In genomic region chr7:105304040-105304895, GRCh38 we compare ENCODE assay signal across 1 cellular context.
A peak's percentile ranks its signal among the peaks of the same experiment; 100 is the strongest.
TF ChIP-seq lines count a peak whose summit lies in the region.

No MANE protein-coding gene starts in this region.

TF ChIP-seq in HepG2, 621 proteins besides CTCF, POLR2A, EP300 and RAD21 (continued from another document and continues in another):
- TF ChIP-seq ZNF644 (CRISPR knock-in tag; IDR thresholded peaks at IDR 0.05; ENCODE audit: low read depth) (peak; percentile 94), FOXP1 (IDR thresholded peaks at IDR 0.05) (no peak), FOXP1 (CRISPR knock-in tag; IDR thresholded peaks at IDR 0.05) (peak; percentile 53; the same call in 1 of the 2 replicates), ZSCAN25 (CRISPR knock-in tag; IDR thresholded peaks at IDR 0.05) (no peak), FOXK2 (IDR thresholded peaks at IDR 0.05) (no peak), SSRP1 (CRISPR knock-in tag; IDR thresholded peaks at IDR 0.05) (no peak), PHF5A (CRISPR knock-in tag; IDR thresholded peaks at IDR 0.05; ENCODE audit: low read depth, unreplicated experiment) (no peak), ZNF629 (CRISPR knock-in tag; conservative IDR thresholded peaks at IDR 0.05) (no peak), ZNF652 (CRISPR knock-in tag; IDR thresholded peaks at IDR 0.05; ENCODE audit: borderline replicate concordance, low read depth) (peak; percentile 97), ZNF749 (CRISPR knock-in tag; IDR thresholded peaks at IDR 0.05; ENCODE audit: borderline replicate concordance) (0 out of 2 replicates have a peak, but pooled peaks have one; percentile 44), MEIS2 (CRISPR knock-in tag; IDR thresholded peaks at IDR 0.05) (no peak), ARID2 (CRISPR knock-in tag; IDR thresholded peaks at IDR 0.05; ENCODE audit: borderline replicate concordance) (no peak), KAT8 (CRISPR knock-in tag; IDR thresholded peaks at IDR 0.05) (no peak; the same call in 1 of the 2 replicates), ZNF691 (CRISPR knock-in tag; IDR thresholded peaks at IDR 0.05; ENCODE audit: borderline replicate concordance, low read depth) (no peak), ZNF614 (CRISPR knock-in tag; IDR thresholded peaks at IDR 0.05; ENCODE audit: borderline replicate concordance) (peak; percentile 78), ZNF180 (CRISPR knock-in tag; IDR thresholded peaks at IDR 0.05; ENCODE audit: borderline replicate concordance, low read depth) (no peak), ZNF124 (CRISPR knock-in tag; IDR thresholded peaks at IDR 0.05) (no peak), ZBTB20 (CRISPR knock-in tag; IDR thresholded peaks at IDR 0.05; ENCODE audit: borderline replicate concordance, low read depth) (no peak), KDM3A (CRISPR knock-in tag; IDR thresholded peaks at IDR 0.05; ENCODE audit: low read depth) (no peak), ZNF281 (CRISPR knock-in tag; IDR thresholded peaks at IDR 0.05; ENCODE audit: borderline replicate concordance) (no peak), NCOA2 (CRISPR knock-in tag; IDR thresholded peaks at IDR 0.05) (0 out of 2 replicates have a peak, but pooled peaks have one; percentile 17), NBN (conservative IDR thresholded peaks at IDR 0.05) (no peak), PAXIP1 (CRISPR knock-in tag; conservative IDR thresholded peaks at IDR 0.05) (0 out of 2 replicates have a peak, but pooled peaks have one; percentile 28), MXI1 (IDR thresholded peaks at IDR 0.05; ENCODE audit: borderline replicate concordance, low read depth, low read length) (no peak), CREM (IDR thresholded peaks at IDR 0.05) (peak; percentile 23; the same call in 1 of the 2 replicates), CREM (CRISPR knock-in tag; IDR thresholded peaks at IDR 0.05) (no peak), NFATC3 (CRISPR knock-in tag; IDR thresholded peaks at IDR 0.05) (no peak), JUNB (CRISPR knock-in tag; IDR thresholded peaks at IDR 0.05; ENCODE audit: borderline replicate concordance) (no peak), DPF2 (CRISPR knock-in tag; IDR thresholded peaks at IDR 0.05; ENCODE audit: borderline replicate concordance, low read depth) (peak; percentile 43; the same call in 1 of the 2 replicates), TBX2 (CRISPR knock-in tag; IDR thresholded peaks at IDR 0.05; ENCODE audit: borderline replicate concordance) (peak; percentile 20; the same call in 1 of the 2 replicates), ZNF512 (CRISPR knock-in tag; IDR thresholded peaks at IDR 0.05) (no peak), EEA1 (CRISPR knock-in tag; IDR thresholded peaks at IDR 0.05; ENCODE audit: borderline replicate concordance) (no peak), ZNF879 (CRISPR knock-in tag; IDR thresholded peaks at IDR 0.05) (no peak), ZNF646 (CRISPR knock-in tag; IDR thresholded peaks at IDR 0.05) (no peak), UBTF (CRISPR knock-in tag; IDR thresholded peaks at IDR 0.05) (no peak), STAG1 (CRISPR knock-in tag; IDR thresholded peaks at IDR 0.05) (no peak), MTA1 (CRISPR knock-in tag; IDR thresholded peaks at IDR 0.05; ENCODE audit: borderline replicate concordance) (no peak), PREB (CRISPR knock-in tag; IDR thresholded peaks at IDR 0.05) (no peak), ZBTB10 (CRISPR knock-in tag; IDR thresholded peaks at IDR 0.05; ENCODE audit: borderline replicate concordance) (no peak), ATF7 (IDR thresholded peaks at IDR 0.05) (0 out of 2 replicates have a peak, but pooled peaks have one; percentile 25), ATF7 (CRISPR knock-in tag; IDR thresholded peaks at IDR 0.05) (no peak; the same call in 1 of the 2 replicates)
